ENCODE assay signal across 20 cellular contexts in the genomic region with DNA sequence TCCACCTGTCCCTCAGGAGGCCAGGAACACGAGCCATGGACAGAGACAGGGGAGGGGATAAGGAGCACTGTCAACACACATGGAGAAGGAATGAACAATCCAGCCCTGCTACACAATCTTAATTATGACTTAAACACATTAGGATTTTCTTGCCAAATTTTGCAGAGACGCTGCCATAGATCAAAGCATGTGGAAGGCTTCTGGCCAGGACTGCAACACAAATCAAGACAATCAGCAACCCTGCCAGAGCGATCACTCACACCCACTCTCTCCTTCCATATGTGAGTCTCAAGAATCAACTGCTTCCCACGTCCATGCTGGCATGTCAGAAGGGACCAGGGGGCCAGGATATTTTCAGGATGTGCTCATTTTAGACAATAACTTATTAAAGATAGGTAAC.
"Had no signal": no experiment of that assay in that cellular context is flagged by ENCODE, and none has a peak within 500 bp of the region (broad histone marks: within the 10 kb centered on the region; RNA-seq: fewer than 3 reads in every experiment).

No MANE protein-coding gene starts in this region.

- H3K27me3 ChIP-seq: ovary, tibial artery had no signal

- H3K4me1 Mint-ChIP-seq: stimulated activated naive B cell treated with anti-CD40 and anti-IgM and Interleukin-4, amounts not matched to agents 10 μg/mL and 1 μg/mL and 100 μg/mL, for 72 hours had no signal

- H3K4me1 ChIP-seq: tibial artery had no signal

- H3K4me3 ChIP-seq: ovary, tibial artery had no signal

- H3K27ac ChIP-seq: epithelial cell of prostate, ovary, tibial artery had no signal

- DNase-seq: activated CD4-positive, alpha-beta T cell treated with anti-CD3 and anti-CD28 coated beads, Interleukin-2, amount 50 U/mL, for 48 hours; activated gamma-delta T cell treated with Interleukin-2 at 50 U/mL for 16 hours; activated T-cell treated with anti-CD3 and anti-CD28 coated beads for 4 hours; amniotic stem cell; caudate nucleus; ovary; SK-N-SH; stimulated activated naive B cell treated with anti-CD40 and anti-IgM and Interleukin-4, amounts not matched to agents 10 μg/mL and 1 μg/mL and 100 μg/mL, for 72 hours; tibial artery had no signal

- H3K36me3 Mint-ChIP-seq: activated naive CD8-positive, alpha-beta T cell; stimulated activated naive B cell treated with anti-CD40 and anti-IgM and Interleukin-4, amounts not matched to agents 10 μg/mL and 1 μg/mL and 100 μg/mL, for 72 hours had no signal

- H3K4me3 Mint-ChIP-seq: activated naive CD8-positive, alpha-beta T cell; activated T-helper 1 cell treated with anti-CD3 and anti-CD28 coated beads, Interleukin-12 subunit alpha, Interleukin-12 subunit beta, Interleukin-2, Interleukin-4 antibody, amounts not matched to agents 30 ng/mL and 10 ng/mL and 1 ng/mL, durations not matched to agents 14 hours and 24 hours and 36 hours; endodermal cell; neural crest cell; stimulated activated naive B cell treated with anti-CD40 and anti-IgM and Interleukin-4, amounts not matched to agents 10 μg/mL and 1 μg/mL and 100 μg/mL, for 72 hours; T-helper 2 cell treated with Interferon-gamma antibody and Interleukin-4, amounts not matched to agents 5 μg/mL and 100 μg/mL, for 36 hours had no signal

- FAIRE-seq: colon, keratinocyte, TTC549 had no signal

- H3K9me3 Mint-ChIP-seq: activated T-helper 1 cell treated with anti-CD3 and anti-CD28 coated beads, Interleukin-12 subunit alpha, Interleukin-12 subunit beta, Interleukin-2, Interleukin-4 antibody, amounts not matched to agents 30 ng/mL and 10 ng/mL and 1 ng/mL, durations not matched to agents 14 hours and 24 hours and 36 hours; T-helper 2 cell treated with Interferon-gamma antibody and Interleukin-4, amounts not matched to agents 5 μg/mL and 100 μg/mL, for 36 hours had no signal

- H3K9me3 ChIP-seq: ovary, SK-N-SH, tibial artery had no signal

- H3K4me2 ChIP-seq: SK-N-SH had no signal

- H3K36me3 ChIP-seq: ovary, tibial artery had no signal

- H3K27ac Mint-ChIP-seq: activated naive CD8-positive, alpha-beta T cell; activated T-helper 1 cell treated with anti-CD3 and anti-CD28 coated beads, Interleukin-12 subunit alpha, Interleukin-12 subunit beta, Interleukin-2, Interleukin-4 antibody, amounts not matched to agents 30 ng/mL and 10 ng/mL and 1 ng/mL, durations not matched to agents 14 hours and 24 hours and 36 hours; endodermal cell; stimulated activated naive B cell treated with anti-CD40 and anti-IgM and Interleukin-4, amounts not matched to agents 10 μg/mL and 1 μg/mL and 100 μg/mL, for 72 hours; T-helper 2 cell treated with Interferon-gamma antibody and Interleukin-4, amounts not matched to agents 5 μg/mL and 100 μg/mL, for 36 hours had no signal

- ATAC-seq: left lobe of liver; sciatic nerve; stimulated activated naive B cell treated with anti-CD40 and anti-IgM and Interleukin-4, amounts not matched to agents 10 μg/mL and 1 μg/mL and 100 μg/mL, for 72 hours had no signal

- H3K9ac ChIP-seq: SK-N-SH had no signal
